29 cellular contexts compared by ENCODE assay signal in the genomic region with DNA sequence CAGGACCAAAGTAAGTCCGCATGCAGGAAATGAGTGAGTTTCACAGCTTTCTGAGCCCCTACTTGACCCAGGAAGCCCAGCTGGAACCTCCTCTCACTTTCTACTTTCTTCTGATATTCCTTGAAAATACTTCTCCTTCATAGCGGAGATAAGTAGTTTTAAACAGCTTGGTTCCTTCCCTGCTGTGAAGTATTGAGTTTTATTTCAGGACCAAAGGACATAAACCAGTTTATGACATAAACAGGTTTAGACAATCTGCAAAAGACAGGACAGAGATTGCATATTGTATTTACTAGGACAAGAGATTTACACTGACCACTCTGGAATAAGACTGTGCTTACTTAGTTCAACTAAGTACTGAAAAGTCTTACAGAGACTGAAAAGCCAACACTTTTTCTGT. TPM values are rescaled to one million over a fixed set of nuclear protein-coding genes. Genes with fewer than 3 reads are reported as not detected.
DNase-seq lines count a peak whose midpoint lies in the region; TF ChIP-seq lines count a peak whose summit lies in the region.
"Had no signal": no experiment of that assay in that cellular context is flagged by ENCODE, and none has a peak within 500 bp of the region (broad histone marks: within the 10 kb centered on the region; RNA-seq: fewer than 3 reads in every experiment).

No MANE protein-coding gene starts in this region.

- DNase-seq in astrocyte of the spinal cord (ENCODE audit: low read depth, low spot score) (peak; percentile 3), hepatocyte (ENCODE audit: low spot score) (no peak), progenitor cell of endocrine pancreas (ENCODE audit: low spot score, unreplicated experiment) (no peak), NCI-H226 (no peak), SK-N-SH (no peak), nucleus accumbens (lab: John Stamatoyannopoulos, UW) (no peak), foreskin fibroblast (no peak)
- DNase-seq: activated CD4-positive, alpha-beta memory T cell treated with anti-CD3 and anti-CD28 coated beads, Interleukin-2, amount 10 ng/mL, durations not matched to agents 7 days and 5 days; activated CD8-positive, alpha-beta memory T cell treated with anti-CD3 and anti-CD28 coated beads, Interleukin-2, amount 50 U/mL, for 4 hours; activated naive CD4-positive, alpha-beta T cell; GDM1; H9; left ventricle myocardium inferior; midbrain; naive B cell; NCI-H1048; NCI-H1694; NCI-H446; NCI-H748 treated with DMSO at 0.1 percent for 48 hours; Right ventricle myocardium superior; stimulated activated CD4-positive, alpha-beta T cell treated with anti-CD3 and anti-CD28 coated beads, Interleukin-4, amount 100 ng/mL, for 4 hours; upper lobe of left lung had no signal

- CTCF ChIA-PET in HEK293 (lab: Yijun Ruan, JAX): no interaction called here
- CTCF ChIA-PET in SK-N-SH (lab: Yijun Ruan, JAX): no interaction called here

- in situ Hi-C loops in astrocyte of the spinal cord (cut with HindIII; ENCODE audit: low sequenced_read_pairs): no loop called here

- WGBS in hepatocyte (ENCODE audit: low lambda C conversion rate, missing lambda C conversion rate): 28% methylated on average over 2 of the region's 2 CpGs
- WGBS in SK-N-SH (ENCODE audit: low lambda C conversion rate): 91% methylated on average over 2 of the region's 2 CpGs

- H3K4me2 ChIP-seq in hepatocyte (peak overlapping the region; percentile 73), SK-N-SH (no peak overlapping the region)
- H3K4me2 ChIP-seq: BLaER1 had no signal

- H2AFZ ChIP-seq in hepatocyte (peak overlapping the region; percentile 52), SK-N-SH (ENCODE audit: low read depth) (no peak overlapping the region)

- H3K9me3 ChIP-seq in HEK293 (ENCODE audit: control insufficient read depth, insufficient read depth, low read depth, low read length) (no peaks in the 10 kb centered on the region), hepatocyte (ENCODE audit: low read depth) (peaks cover 4% of the 10 kb centered on the region), SK-N-SH (no peaks in the 10 kb centered on the region)
- H3K9me3 ChIP-seq: left ventricle myocardium inferior, upper lobe of left lung had no signal

- H3K27me3 Mint-ChIP-seq in progenitor cell of endocrine pancreas: no peaks in the 10 kb centered on the region
- H3K27me3 Mint-ChIP-seq: activated CD4-positive, alpha-beta memory T cell treated with anti-CD3 and anti-CD28 coated beads, Interleukin-2, amount 10 ng/mL, durations not matched to agents 7 days and 5 days; brain; naive B cell had no signal

- H4K20me1 ChIP-seq in hepatocyte (ENCODE audit: insufficient read depth, poor library complexity, severe bottlenecking) (no peaks in the 10 kb centered on the region), SK-N-SH (ENCODE audit: insufficient read depth) (no peaks in the 10 kb centered on the region)
- H4K20me1 ChIP-seq: BLaER1 had no signal

- peaks cover 26% of the 10 kb centered on the region for H3K9me3 Mint-ChIP-seq in progenitor cell of endocrine pancreas (ENCODE audit: low read depth)

- no peak overlapping the region for H3K4me3 ChIP-seq in HEK293 (ENCODE audit: low read depth, low read length)
- no peak overlapping the region for H3K4me3 ChIP-seq in astrocyte of the spinal cord (ENCODE audit: low read depth, low read length)
- H3K4me3 ChIP-seq in hepatocyte: no peak overlapping the region
- H3K4me3 ChIP-seq in SK-N-SH (ENCODE audit: low read depth in 2 of 2, low read length in 1 of 2): no peak overlapping the region
- no peak overlapping the region for H3K4me3 ChIP-seq in foreskin fibroblast (ENCODE audit: low read depth in 1 of 2, low read length in 2 of 2)
- H3K4me3 ChIP-seq: BLaER1, K562, left ventricle myocardium inferior, upper lobe of left lung had no signal

- H3K4me1 ChIP-seq in HEK293 (ENCODE audit: control insufficient read depth, insufficient read depth, low read length): no peaks in the 10 kb centered on the region
- H3K4me1 ChIP-seq in hepatocyte (ENCODE audit: insufficient read depth): no peaks in the 10 kb centered on the region
- no peaks in the 10 kb centered on the region for H3K4me1 ChIP-seq in SK-N-SH (ENCODE audit: control insufficient read depth in 1 of 2, insufficient read depth in 2 of 2, low read depth in 1 of 2, low read length in 1 of 2)
- H3K4me1 ChIP-seq: BLaER1, left ventricle myocardium inferior, upper lobe of left lung had no signal

- H3K4me1 Mint-ChIP-seq in progenitor cell of endocrine pancreas (ENCODE audit: low read depth): peaks cover 22% of the 10 kb centered on the region
- H3K4me1 Mint-ChIP-seq: activated CD4-positive, alpha-beta memory T cell treated with anti-CD3 and anti-CD28 coated beads, Interleukin-2, amount 10 ng/mL, durations not matched to agents 7 days and 5 days; brain; naive B cell had no signal

- H3K36me3 ChIP-seq in HEK293 (ENCODE audit: control insufficient read depth in 2 of 2, insufficient read depth in 1 of 2, low read length in 2 of 2) (no peaks in the 10 kb centered on the region), hepatocyte (replicated peaks; ENCODE audit: insufficient read depth, low read depth) (no peaks in the 10 kb centered on the region), SK-N-SH (replicated peaks in 1 of 2; ENCODE audit: control insufficient read depth in 1 of 2, insufficient read depth in 2 of 2, low read length in 1 of 2) (peaks cover 5 to 8% of the 10 kb centered on the region in 2 experiments)
- H3K36me3 ChIP-seq: BLaER1, upper lobe of left lung had no signal

- H3K27me3 ChIP-seq in hepatocyte: no peaks in the 10 kb centered on the region
- H3K27me3 ChIP-seq in SK-N-SH (ENCODE audit: insufficient read depth): no peaks in the 10 kb centered on the region
- H3K27me3 ChIP-seq: upper lobe of left lung had no signal

- POLR2A ChIA-PET in HEK293 (lab: Yijun Ruan, JAX) (no interaction called here), SK-N-SH (lab: Yijun Ruan, JAX) (no interaction called here)

- H3K27ac Mint-ChIP-seq in progenitor cell of endocrine pancreas: peak overlapping the region; percentile 92
- H3K27ac Mint-ChIP-seq: activated CD4-positive, alpha-beta memory T cell treated with anti-CD3 and anti-CD28 coated beads, Interleukin-2, amount 10 ng/mL, durations not matched to agents 7 days and 5 days had no signal

- H3F3A ChIP-seq in SK-N-SH (replicated peaks; ENCODE audit: insufficient read depth): no peaks in the 10 kb centered on the region

- H3K9me2 ChIP-seq in hepatocyte (replicated peaks; ENCODE audit: insufficient read depth): no peaks in the 10 kb centered on the region
- H3K9me2 ChIP-seq in SK-N-SH: no peaks in the 10 kb centered on the region

- peak overlapping the region; percentile 39 for H3K4me3 Mint-ChIP-seq in progenitor cell of endocrine pancreas (ENCODE audit: low read depth)
- H3K4me3 Mint-ChIP-seq: activated CD4-positive, alpha-beta memory T cell treated with anti-CD3 and anti-CD28 coated beads, Interleukin-2, amount 10 ng/mL, durations not matched to agents 7 days and 5 days had no signal

- no peak overlapping the region for H3K9ac ChIP-seq in SK-N-SH
- H3K9ac ChIP-seq: BLaER1 had no signal

- no peak for TF ChIP-seq RAD21 in SK-N-SH (IDR thresholded peaks at IDR 0.05; ENCODE audit: low read length)

- TF ChIP-seq CTCF in HEK293 (tag by site-specific recombination; IDR thresholded peaks at IDR 0.05) (no peak), astrocyte of the spinal cord (IDR thresholded peaks at IDR 0.05; ENCODE audit: low read depth, low read length) (no peak), hepatocyte (IDR thresholded peaks at IDR 0.05; ENCODE audit: poor library complexity) (no peak), progenitor cell of endocrine pancreas (IDR thresholded peaks at IDR 0.05; ENCODE audit: unreplicated experiment) (no peak), SK-N-SH (IDR thresholded peaks at IDR 0.05) (no peak), foreskin fibroblast (IDR thresholded peaks at IDR 0.05; ENCODE audit: low read depth, low read length) (no peak)

- H3K79me2 ChIP-seq in hepatocyte (no peaks in the 10 kb centered on the region), SK-N-SH (ENCODE audit: insufficient read depth) (no peaks in the 10 kb centered on the region; the same call in 1 of the 2 replicates)

- H3K27ac ChIP-seq in HEK293 (ENCODE audit: extremely low read depth, low read depth, low read length) (no peak overlapping the region), hepatocyte (peak overlapping the region; percentile 77), SK-N-SH (ENCODE audit: low read depth in 2 of 2, low read length in 1 of 2) (no peak overlapping the region)
- H3K27ac ChIP-seq: BLaER1, left ventricle myocardium inferior, upper lobe of left lung had no signal

- peaks cover 11% of the 10 kb centered on the region for H3K36me3 Mint-ChIP-seq in progenitor cell of endocrine pancreas (ENCODE audit: insufficient read depth)
- H3K36me3 Mint-ChIP-seq: brain had no signal

- TF ChIP-seq EP300 in SK-N-SH (IDR thresholded peaks at IDR 0.05; ENCODE audit: borderline replicate concordance in 1 of 2, low read depth in 1 of 2, low read length in 1 of 2): no peak

TF ChIP-seq in HEK293, 187 proteins besides CTCF, POLR2A, EP300 and RAD21 (continues in another document):
- TF ChIP-seq ZNF596 (tag by site-specific recombination; IDR thresholded peaks at IDR 0.05) (0 out of 2 replicates have a peak, but pooled peaks have one; percentile 25), FEZF1 (tag by site-specific recombination; IDR thresholded peaks at IDR 0.05) (0 out of 2 replicates have a peak, but pooled peaks have one; percentile 15), ZNF670 (tag by site-specific recombination; IDR thresholded peaks at IDR 0.05; ENCODE audit: low read depth) (no peak)

TF ChIP-seq in SK-N-SH, 30 proteins besides CTCF, POLR2A, EP300 and RAD21 (continues in another document):
- no peak for TF ChIP-seq RFX5 (IDR thresholded peaks at IDR 0.05; ENCODE audit: low read length)
- no peak for TF ChIP-seq TCF12 (IDR thresholded peaks at IDR 0.05)
- TF ChIP-seq POLR2AphosphoS5 (IDR thresholded peaks at IDR 0.05; ENCODE audit: low read depth, low read length): no peak
- no peak for TF ChIP-seq RXRA (IDR thresholded peaks at IDR 0.05; ENCODE audit: borderline replicate concordance, low read depth)
- no peak for TF ChIP-seq MEF2A (IDR thresholded peaks at IDR 0.05; ENCODE audit: borderline replicate concordance, low read depth)

RNA-seq across cellular contexts. Expression of gene PAGE2, which starts 54.8 kb away (rescaled TPM):
- not detected in 2 replicates for total RNA-seq in hepatocyte
- not detected in 2 replicates for polyA plus RNA-seq in hepatocyte
- total RNA-seq in progenitor cell of endocrine pancreas: not detected in 2 replicates
- 4.2 and 4.7 TPM in 2 replicates for polyA plus RNA-seq in SK-N-SH (2012; rRNA removed)
- polyA plus RNA-seq in SK-N-SH (2012; cell fraction: cytosol; rRNA removed): 6.2 and 7.0 TPM in 2 replicates
- polyA plus RNA-seq in SK-N-SH (2012; cell fraction: nucleus; rRNA removed): 0.94 and 1.5 TPM in 2 replicates
- total RNA-seq: activated CD4-positive, alpha-beta memory T cell treated with anti-CD3 and anti-CD28 coated beads, Interleukin-2, amount 10 ng/mL, durations not matched to agents 7 days and 5 days; glomerular endothelial cell; H9; left ventricle myocardium inferior; pulmonary artery endothelial cell; Right ventricle myocardium superior; T-helper 2 cell treated with Interferon-gamma antibody and Interleukin-4, amounts not matched to agents 100 ng/mL and 5 ng/mL, for 36 hours; upper lobe of left lung had no signal
